ENCODE assay signal across 26 cellular contexts in genomic region chr6:146670161-146670560, GRCh38.
DNase-seq lines count a peak whose midpoint lies in the region; TF ChIP-seq lines count a peak whose summit lies in the region.
"Had no signal": no experiment of that assay in that cellular context is flagged by ENCODE, and none has a peak within 500 bp of the region (broad histone marks: within the 10 kb centered on the region; RNA-seq: fewer than 3 reads in every experiment).

No MANE protein-coding gene starts in this region.

- H3K4me3 ChIP-seq in AG09309 (ENCODE audit: control insufficient read depth, low read depth, low read length) (no peak overlapping the region), astrocyte of the spinal cord (ENCODE audit: low read depth, low read length) (no peak overlapping the region)
- H3K4me3 ChIP-seq in effector memory CD4-positive, alpha-beta T cell (ENCODE audit: insufficient read depth, low read depth, low read length, poor library complexity, severe bottlenecking), result no peak overlapping the region
- H3K4me3 ChIP-seq: ascending aorta, hepatocyte, SK-N-MC, thyroid gland had no signal

- TF ChIP-seq CTCF in AG09309 (IDR thresholded peaks at IDR 0.05; ENCODE audit: control insufficient read depth, insufficient read depth, low read depth, low read length, missing control alignments), result no peak
- no peak for TF ChIP-seq CTCF in astrocyte of the spinal cord (IDR thresholded peaks at IDR 0.05; ENCODE audit: low read depth, low read length)

- H3K36me3 ChIP-seq in effector memory CD4-positive, alpha-beta T cell (ENCODE audit: control insufficient read depth, insufficient read depth, low read length), result no peaks in the 10 kb centered on the region
- H3K36me3 ChIP-seq: ascending aorta, thyroid gland had no signal

- no peaks in the 10 kb centered on the region for H3K9me3 ChIP-seq in effector memory CD4-positive, alpha-beta T cell (ENCODE audit: control insufficient read depth, low read length)
- H3K9me3 ChIP-seq: ascending aorta, thyroid gland had no signal

- DNase-seq in AG09309 (ENCODE audit: low read depth) (peak; percentile 8), LHCN-M2 (ENCODE audit: low read depth) (peak; percentile 30), astrocyte of the spinal cord (ENCODE audit: low read depth, low spot score) (peak; percentile 53), glomerular visceral epithelial cell (ENCODE audit: extremely low spot score) (peak; percentile 31), LoVo (ENCODE audit: low spot score) (no peak), T1000 (lab: John Stamatoyannopoulos, UW) (no peak)
- no peak for DNase-seq in effector memory CD4-positive, alpha-beta T cell
- DNase-seq in stimulated activated CD4-positive, alpha-beta T cell treated with anti-CD3 and anti-CD28 coated beads, Interleukin-1b, Interleukin-23, amount 100 ng/mL, for 48 hours, result no peak
- DNase-seq: 8988T; activated CD4-positive, alpha-beta T cell treated with anti-CD3 and anti-CD28 coated beads for 4 hours; activated effector memory CD4-positive, alpha-beta T cell treated with anti-CD3 and anti-CD28 coated beads, Interleukin-2, amount 50 U/mL, for 16 hours; activated naive CD8-positive, alpha-beta T cell treated with anti-CD3 and anti-CD28 coated beads for 36 hours; CD8-positive, alpha-beta memory T cell; GDM1; KBM-7; left ventricle myocardium superior; naive thymus-derived CD4-positive, alpha-beta T cell; NCI-H1417 treated with DMSO at 0.1 percent for 48 hours; NCI-H2081 treated with DMSO at 0.1 percent for 48 hours; NCI-H446; NCI-H82; stimulated activated naive CD8-positive, alpha-beta T cell treated with anti-CD3 and anti-CD28 coated beads, Interleukin-15, amount 100 ng/mL, for 72 hours; thyroid gland had no signal

- H3K4me1 ChIP-seq in effector memory CD4-positive, alpha-beta T cell (ENCODE audit: control insufficient read depth, insufficient read depth, low read length, poor library complexity, severe bottlenecking), result no peaks in the 10 kb centered on the region
- H3K4me1 ChIP-seq: ascending aorta, thyroid gland had no signal

- H3K27me3 ChIP-seq in effector memory CD4-positive, alpha-beta T cell (replicated peaks; ENCODE audit: control insufficient read depth, insufficient read depth, low read length, poor library complexity, severe bottlenecking), result no peaks in the 10 kb centered on the region
- H3K27me3 ChIP-seq: ascending aorta, hepatocyte, thyroid gland had no signal

- in situ Hi-C loops in astrocyte of the spinal cord (cut with HindIII; ENCODE audit: low sequenced_read_pairs), result no loop called here

- H3K27ac ChIP-seq in effector memory CD4-positive, alpha-beta T cell (ENCODE audit: insufficient read depth, low read length, poor library complexity, severe bottlenecking), result no peak overlapping the region
- H3K27ac ChIP-seq: ascending aorta, hepatocyte, SK-N-MC, thyroid gland had no signal

Comparison
In these comparisons a context has a peak if more than half of its experiments do, and no peak if none do; other contexts are left out.
1. DNase-seq: peak in AG09309 (single experiment), LHCN-M2 (single experiment), astrocyte of the spinal cord (single experiment) and glomerular visceral epithelial cell (single experiment); none in effector memory CD4-positive, alpha-beta T cell (0 of 3), LoVo (single experiment), stimulated activated CD4-positive, alpha-beta T cell treated with anti-CD3 and anti-CD28 coated beads, Interleukin-1b, Interleukin-23, amount 100 ng/mL, for 48 hours (single experiment) and T1000 (single experiment).